Comparison of ENCODE assay signal across 8 cellular contexts in the genomic region with DNA sequence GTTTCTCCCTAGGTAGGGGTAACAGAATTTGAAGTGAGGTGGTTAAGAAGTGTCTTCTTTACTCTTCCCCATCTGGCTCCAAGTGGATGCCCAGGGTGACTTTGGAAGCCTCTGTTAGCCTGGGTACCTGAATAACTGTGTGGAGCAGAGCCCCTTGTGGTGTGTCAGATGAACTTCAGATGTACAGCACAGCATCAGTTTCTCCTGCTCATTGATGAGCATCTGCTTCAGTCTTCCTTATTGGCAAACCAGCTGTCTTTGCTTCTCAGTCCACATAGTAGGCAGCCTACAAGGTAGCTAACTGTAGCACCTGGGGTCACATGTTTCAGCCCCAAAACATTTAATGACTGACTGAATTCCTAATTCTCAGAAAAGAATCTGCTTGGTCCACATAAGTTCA. TPM values are rescaled to one million over a fixed set of nuclear protein-coding genes. Genes with fewer than 3 reads are reported as not detected.
A peak's percentile ranks its signal among the peaks of the same experiment; 100 is the strongest.
DNase-seq lines count a peak whose midpoint lies in the region; ATAC-seq and TF ChIP-seq lines count a peak whose summit lies in the region.

No MANE protein-coding gene starts in this region.

- peak; percentile 63 for TF ChIP-seq CTCF in H9 (conservative IDR thresholded peaks at IDR 0.05)
- TF ChIP-seq CTCF in epithelial cell of esophagus (IDR thresholded peaks at IDR 0.05; ENCODE audit: insufficient read depth, low read depth, low read length, missing control alignments), result peak; percentile 72
- TF ChIP-seq CTCF in upper lobe of left lung (IDR thresholded peaks at IDR 0.05), result peak in 4 of 6 experiments; percentile 27 to 38 (median 35)
- TF ChIP-seq CTCF in ascending aorta (IDR thresholded peaks at IDR 0.05), result peak in 1 of 3 experiments; percentile 19

- H4K8ac ChIP-seq in H9 (replicated peaks; ENCODE audit: insufficient read length, low read depth, low read length), result no peak overlapping the region

- no peak overlapping the region for H3K27ac ChIP-seq in H9 (ENCODE audit: insufficient read length, low read depth, low read length)
- no peak overlapping the region for H3K27ac ChIP-seq in upper lobe of left lung
- no peak overlapping the region for H3K27ac ChIP-seq in ascending aorta

- H3K4me3 ChIP-seq in epithelial cell of esophagus (ENCODE audit: low read length) (no peak overlapping the region), upper lobe of left lung (no peak overlapping the region), ascending aorta (no peak overlapping the region)

- no peaks in the 10 kb centered on the region for H3K4me1 ChIP-seq in H9 (ENCODE audit: insufficient read depth, low read length)
- no peaks in the 10 kb centered on the region for H3K4me1 ChIP-seq in upper lobe of left lung
- H3K4me1 ChIP-seq in ascending aorta, result no peaks in the 10 kb centered on the region

- H2BK15ac ChIP-seq in H9 (ENCODE audit: low read depth, low read length), result no peak overlapping the region

- no peak overlapping the region for H3K9ac ChIP-seq in H9 (ENCODE audit: extremely low read depth, insufficient read length, low read length)

- ATAC-seq in activated CD4-positive, alpha-beta T cell treated with anti-CD3 and anti-CD28 coated beads for 36 hours, result peak; percentile 71
- ATAC-seq in upper lobe of left lung (ENCODE audit: low FRiP score in 2 of 2) (peak; percentile 40 to 62), T-cell (replicated peaks in 1 of 4) (no peak)

- no peak overlapping the region for H4K91ac ChIP-seq in H9 (ENCODE audit: insufficient read length, low read depth, low read length)

- H3K4me2 ChIP-seq in H9 (ENCODE audit: insufficient read depth, insufficient read length, low read length), result no peak overlapping the region

- TF ChIP-seq POLR2A in upper lobe of left lung (IDR thresholded peaks at IDR 0.05), result no peak

- H3K27ac Mint-ChIP-seq in activated CD4-positive, alpha-beta T cell treated with anti-CD3 and anti-CD28 coated beads for 36 hours, result no peak overlapping the region
- H3K27ac Mint-ChIP-seq in H9, result no peak overlapping the region
- H3K27ac Mint-ChIP-seq in T-cell, result no peak overlapping the region

- H3K9me3 Mint-ChIP-seq in activated CD4-positive, alpha-beta T cell treated with anti-CD3 and anti-CD28 coated beads for 36 hours (ENCODE audit: low read depth), result no peaks in the 10 kb centered on the region
- no peaks in the 10 kb centered on the region for H3K9me3 Mint-ChIP-seq in H9
- no peaks in the 10 kb centered on the region for H3K9me3 Mint-ChIP-seq in T-cell

- H2AFZ ChIP-seq in H9 (ENCODE audit: low read length), result no peak overlapping the region

- H3K36me3 Mint-ChIP-seq in activated CD4-positive, alpha-beta T cell treated with anti-CD3 and anti-CD28 coated beads for 36 hours (ENCODE audit: low read depth), result no peaks in the 10 kb centered on the region
- H3K36me3 Mint-ChIP-seq in H9 (ENCODE audit: insufficient read depth in 1 of 3, low read depth in 3 of 3) (no peaks in the 10 kb centered on the region), T-cell (no peaks in the 10 kb centered on the region)

- POLR2A ChIA-PET in activated CD4-positive, alpha-beta T cell treated with anti-CD3 and anti-CD28 coated beads for 36 hours (lab: Charles Lee), result no interaction called here
- POLR2A ChIA-PET in T-cell (lab: Charles Lee), result interaction anchor here in 1 of 2 donors (0.5 kb wide), 1 partner anchor 171 kb away, joined by 4 read pairs; no protein-coding TSS in a partner anchor

- no peak overlapping the region for H3K4me3 Mint-ChIP-seq in activated CD4-positive, alpha-beta T cell treated with anti-CD3 and anti-CD28 coated beads for 36 hours
- H3K4me3 Mint-ChIP-seq in H9 (no peak overlapping the region), T-cell (no peak overlapping the region)

- no peak overlapping the region for H2BK120ac ChIP-seq in H9 (ENCODE audit: low read depth, low read length, poor library complexity, severe bottlenecking)

- no peak overlapping the region for H3K18ac ChIP-seq in H9 (ENCODE audit: insufficient read length, low read depth, low read length)

- H4K5ac ChIP-seq in H9 (ENCODE audit: insufficient read length, low read depth, low read length), result no peak overlapping the region

- CTCF ChIA-PET in activated CD4-positive, alpha-beta T cell treated with anti-CD3 and anti-CD28 coated beads for 36 hours (lab: Charles Lee), result interaction anchor here (0.7 to 2.0 kb wide), 6 partner anchors 9 to 145 kb away, joined by 3 to 7 read pairs (median 4); no protein-coding TSS in a partner anchor
- CTCF ChIA-PET in T-cell (lab: Charles Lee), result no interaction called here

- H3K27me3 ChIP-seq in H9 (ENCODE audit: insufficient read depth, low read length) (no peaks in the 10 kb centered on the region), upper lobe of left lung (no peaks in the 10 kb centered on the region), ascending aorta (no peaks in the 10 kb centered on the region)

- no peak overlapping the region for H3K4ac ChIP-seq in H9 (ENCODE audit: low read depth, low read length)

- DNase-seq in activated CD4-positive, alpha-beta T cell treated with anti-CD3 and anti-CD28 coated beads for 36 hours, result peak; percentile 29
- DNase-seq in activated CD4-positive, alpha-beta T cell treated with anti-CD3 and anti-CD28 coated beads, Interleukin-2, amount 50 U/mL, for 4 hours, result no peak
- DNase-seq in H9 (peak; percentile 41), NCI-H748 treated with DMSO at 0.1 percent for 48 hours (lab: John Stamatoyannopoulos, UW) (peak; percentile 53), epithelial cell of esophagus (ENCODE audit: low read depth) (peak; percentile 64), upper lobe of left lung (no peak), T-cell (no peak), ascending aorta (ENCODE audit: low spot score in 2 of 2) (no peak)

- TF ChIP-seq EP300 in upper lobe of left lung (IDR thresholded peaks at IDR 0.05), result no peak

- no peak overlapping the region for H2BK20ac ChIP-seq in H9 (ENCODE audit: low read depth, low read length, poor library complexity, severe bottlenecking)

- H3K79me1 ChIP-seq in H9 (ENCODE audit: insufficient read depth, low read depth, low read length, poor library complexity, severe bottlenecking), result no peaks in the 10 kb centered on the region

- H3K36me3 ChIP-seq in upper lobe of left lung, result no peaks in the 10 kb centered on the region
- H3K36me3 ChIP-seq in ascending aorta, result no peaks in the 10 kb centered on the region

- H3K79me2 ChIP-seq in H9 (ENCODE audit: insufficient read depth, low read length), result no peaks in the 10 kb centered on the region

- H3K4me1 Mint-ChIP-seq in activated CD4-positive, alpha-beta T cell treated with anti-CD3 and anti-CD28 coated beads for 36 hours, result no peaks in the 10 kb centered on the region
- H3K4me1 Mint-ChIP-seq in H9, result peaks cover 2% of the 10 kb centered on the region in 2 experiments; a peak in 3 of 4 replicates
- H3K4me1 Mint-ChIP-seq in T-cell, result no peaks in the 10 kb centered on the region

- H3K27me3 Mint-ChIP-seq in activated CD4-positive, alpha-beta T cell treated with anti-CD3 and anti-CD28 coated beads for 36 hours, result peaks cover 8% of the 10 kb centered on the region
- H3K27me3 Mint-ChIP-seq in H9 (ENCODE audit: low read depth) (no peaks in the 10 kb centered on the region; the same call in 1 of the 2 replicates), T-cell (peaks cover 9 to 12% of the 10 kb centered on the region in 2 donors)

- H3K23ac ChIP-seq in H9 (ENCODE audit: insufficient read length, low read depth, low read length), result no peak overlapping the region

- H2AK5ac ChIP-seq in H9 (ENCODE audit: insufficient read length, low read length), result no peak overlapping the region

- no peak overlapping the region for H3K14ac ChIP-seq in H9 (ENCODE audit: insufficient read depth, low read length)

- intact Hi-C loops in activated CD4-positive, alpha-beta T cell treated with anti-CD3 and anti-CD28 coated beads for 36 hours (cut with DNase I, micrococcal nuclease), result loop anchor here in 1 of 2 experiments (2.0 kb wide), 1 partner anchor 229 kb away; no protein-coding TSS in a partner anchor
- intact Hi-C loops in ascending aorta (cut with DNase I), result no loop called here

- no peak overlapping the region for H2BK5ac ChIP-seq in H9 (ENCODE audit: insufficient read length, low read length)

- no peaks in the 10 kb centered on the region for H3K23me2 ChIP-seq in H9 (ENCODE audit: insufficient read length, low read depth, low read length, poor library complexity, severe bottlenecking)

- no peaks in the 10 kb centered on the region for H4K20me1 ChIP-seq in H9 (ENCODE audit: control insufficient read depth, insufficient read depth, insufficient read length)

- no peak overlapping the region for H3K56ac ChIP-seq in H9 (ENCODE audit: insufficient read length, low read depth, low read length)

- H3T11ph ChIP-seq in H9 (ENCODE audit: low read length), result no peak overlapping the region

- H2BK12ac ChIP-seq in H9 (ENCODE audit: insufficient read length, low read depth, low read length), result no peak overlapping the region

- H3K9me3 ChIP-seq in H9 (ENCODE audit: control insufficient read depth, low read depth, low read length), result no peaks in the 10 kb centered on the region
- H3K9me3 ChIP-seq in upper lobe of left lung, result no peaks in the 10 kb centered on the region
- no peaks in the 10 kb centered on the region for H3K9me3 ChIP-seq in ascending aorta

RNA-seq across cellular contexts. Expression of a gene that starts 56.2 kb away (rescaled TPM):
- total RNA-seq in activated CD4-positive, alpha-beta T cell treated with anti-CD3 and anti-CD28 coated beads for 36 hours, result not detected
- total RNA-seq in H9 (2021) (0.53 and 1.1 TPM in 2 replicates), upper lobe of left lung (10 to 100 TPM; 19.6 to 36.5 (median 26.0) TPM), T-cell (under 1 TPM in 3 of 5 donors, not detected in 2; 0.35 to 0.46 (median 0.44) TPM), ascending aorta (30.9 TPM)

Comparison
In these comparisons a context has a peak if more than half of its experiments do, and no peak if none do; other contexts are left out.
1. DNase-seq: peak in activated CD4-positive, alpha-beta T cell treated with anti-CD3 and anti-CD28 coated beads for 36 hours (single experiment), H9 (single experiment), NCI-H748 treated with DMSO at 0.1 percent for 48 hours (single experiment) and epithelial cell of esophagus (single experiment); none in activated CD4-positive, alpha-beta T cell treated with anti-CD3 and anti-CD28 coated beads, Interleukin-2, amount 50 U/mL, for 4 hours (0 of 2), upper lobe of left lung (0 of 2), T-cell (0 of 34) and ascending aorta (0 of 2).
2. ATAC-seq: peak in activated CD4-positive, alpha-beta T cell treated with anti-CD3 and anti-CD28 coated beads for 36 hours (single experiment) and upper lobe of left lung (2 of 2); none in T-cell (0 of 4).